In genomic region chr7:29364661-29365060, GRCh38 we compare ENCODE assay signal across 23 cellular contexts.
"Had no signal": no experiment of that assay in that cellular context is flagged by ENCODE, and none has a peak within 500 bp of the region (broad histone marks: within the 10 kb centered on the region; RNA-seq: fewer than 3 reads in every experiment).

No MANE protein-coding gene starts in this region.

- H3K4me1 Mint-ChIP-seq: immature natural killer cell; naive thymus-derived CD4-positive, alpha-beta T cell had no signal

- DNase-seq: dermis blood vessel endothelial cell; dorsolateral prefrontal cortex; effector CD4-positive, alpha-beta T cell; effector memory CD4-positive, alpha-beta T cell; foreskin keratinocyte; heart left ventricle; hypothalamus; immature natural killer cell; islet precursor cell; kidney; kidney glomerular epithelial cell; left lung; left ventricle myocardium superior; lower lobe of right lung; mesenchymal stem cell; naive thymus-derived CD4-positive, alpha-beta T cell had no signal

- ATAC-seq: gastroesophageal sphincter; heart left ventricle; left lung; left ventricle myocardium superior; lower lobe of right lung; naive thymus-derived CD4-positive, alpha-beta T cell had no signal

- H3K36me3 Mint-ChIP-seq: mesothelial cell of epicardium; naive thymus-derived CD4-positive, alpha-beta T cell had no signal

- H3K27ac Mint-ChIP-seq: immature natural killer cell; mesothelial cell of epicardium; naive thymus-derived CD4-positive, alpha-beta T cell had no signal

- H3K9me3 Mint-ChIP-seq: immature natural killer cell, mesothelial cell of epicardium had no signal

- H3K4me3 Mint-ChIP-seq: immature natural killer cell; mesothelial cell of epicardium; naive thymus-derived CD4-positive, alpha-beta T cell had no signal

- H3K27ac ChIP-seq: coronary artery, dorsolateral prefrontal cortex, esophagus muscularis mucosa, foreskin keratinocyte, gastroesophageal sphincter, heart left ventricle, hepatocyte, left lung, lower lobe of right lung had no signal

- H3K9me3 ChIP-seq: esophagus muscularis mucosa, gastroesophageal sphincter, heart left ventricle, left lung, lower lobe of right lung had no signal

- H3K4me1 ChIP-seq: gastroesophageal sphincter, left lung, lower lobe of right lung had no signal

- FAIRE-seq: endothelial cell of umbilical vein, frontal cortex, kidney had no signal

- H3K27me3 ChIP-seq: dorsolateral prefrontal cortex, esophagus muscularis mucosa, gastroesophageal sphincter, heart left ventricle, hepatocyte, left lung had no signal

- H3K36me3 ChIP-seq: esophagus muscularis mucosa, gastroesophageal sphincter, left lung, lower lobe of right lung had no signal

- H3K4me3 ChIP-seq: coronary artery, dorsolateral prefrontal cortex, esophagus muscularis mucosa, gastroesophageal sphincter, heart left ventricle, hepatocyte, left lung, lower lobe of right lung had no signal
